ENCODE assay signal across 8 cellular contexts in the genomic region with DNA sequence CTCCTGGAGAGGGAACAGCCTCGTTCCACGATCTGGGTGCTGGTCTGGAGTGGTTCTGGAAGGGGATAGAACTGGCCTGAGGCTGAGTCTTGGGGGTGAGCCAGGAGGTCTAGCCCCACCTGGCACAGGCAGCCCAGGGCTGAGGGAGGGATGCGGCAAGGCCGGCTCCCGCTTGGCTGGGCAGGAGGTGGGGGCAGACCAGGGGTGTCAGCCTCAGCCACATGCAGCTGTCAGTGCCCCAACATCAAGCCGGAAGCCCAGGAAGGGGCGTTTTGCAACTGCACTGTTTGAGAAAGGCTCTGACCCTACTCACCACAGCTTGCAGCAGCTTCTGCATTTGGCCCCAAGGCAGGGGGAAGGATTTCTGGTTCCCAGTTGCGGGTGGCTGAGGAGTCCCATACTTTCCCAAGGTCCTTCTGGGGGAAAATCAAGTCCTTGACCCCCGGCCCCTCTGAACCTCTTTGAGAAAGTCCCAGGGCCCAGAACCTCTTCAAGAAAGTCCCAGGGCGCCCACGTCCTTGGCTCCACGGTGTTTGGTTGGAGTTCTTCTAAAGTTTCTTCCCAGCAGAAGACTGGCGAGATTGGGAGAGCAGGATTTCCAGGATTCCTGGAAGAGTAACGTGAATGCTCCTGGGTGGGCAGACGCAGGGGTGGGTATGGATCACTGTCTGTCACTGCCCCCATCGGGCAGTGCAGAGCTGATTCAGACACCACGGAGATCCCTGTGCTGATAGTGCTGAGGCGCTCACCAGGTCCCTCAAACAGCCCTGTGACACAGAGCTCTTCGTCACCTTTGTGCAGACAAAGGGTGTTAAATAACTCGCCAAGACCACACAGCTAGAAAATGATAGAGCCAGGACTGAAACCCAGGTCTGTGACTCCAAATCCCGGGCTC. TPM values are rescaled to one million over a fixed set of nuclear protein-coding genes. Genes with fewer than 3 reads are reported as not detected.
A peak's percentile ranks its signal among the peaks of the same experiment; 100 is the strongest.
DNase-seq lines count a peak whose midpoint lies in the region; ATAC-seq and TF ChIP-seq lines count a peak whose summit lies in the region.

No MANE protein-coding gene starts in this region.

- peaks cover 22% of the 10 kb centered on the region for H3K36me3 Mint-ChIP-seq in endodermal cell (ENCODE audit: low read depth)
- H3K36me3 Mint-ChIP-seq in natural killer cell treated with Interleukin-12 subunit alpha and Interleukin-12 subunit beta and Interleukin-15 and Interleukin-18, amount 100 ng/mL, for 72 hours, result no peaks in the 10 kb centered on the region

- H3K27me3 ChIP-seq in BE2C (no peaks in the 10 kb centered on the region), endodermal cell (ENCODE audit: control insufficient read depth, insufficient read depth, low read length, poor library complexity, severe bottlenecking) (no peaks in the 10 kb centered on the region)

- H3K4me3 Mint-ChIP-seq in endodermal cell, result peak overlapping the region; percentile 76
- H3K4me3 Mint-ChIP-seq in natural killer cell treated with Interleukin-12 subunit alpha and Interleukin-12 subunit beta and Interleukin-15 and Interleukin-18, amount 100 ng/mL, for 72 hours, result peak overlapping the region; percentile 96

- H3K27ac Mint-ChIP-seq in endodermal cell, result peak overlapping the region; percentile 92
- peak overlapping the region; percentile 84 to 96 for H3K27ac Mint-ChIP-seq in natural killer cell treated with Interleukin-12 subunit alpha and Interleukin-12 subunit beta and Interleukin-15 and Interleukin-18, amount 100 ng/mL, for 72 hours

- no peak overlapping the region for H3K27ac ChIP-seq in endodermal cell (ENCODE audit: low read depth, low read length)

- H3K4me3 ChIP-seq in BE2C (ENCODE audit: low read depth, low read length) (peak overlapping the region; percentile 11; the same call in 1 of the 2 replicates), endodermal cell (ENCODE audit: low read length) (peak overlapping the region; percentile 90)

- DNase-seq in BE2C (no peak), endodermal cell (peak; percentile 77), AG08396 (ENCODE audit: low spot score) (no peak), COLO829 (ENCODE audit: low spot score) (no peak)
- peak; percentile 40 to 54 for DNase-seq in activated CD4-positive, alpha-beta T cell treated with anti-CD3 and anti-CD28 coated beads for 4 hours
- peak; percentile 87 for DNase-seq in natural killer cell treated with Interleukin-12 subunit alpha and Interleukin-12 subunit beta and Interleukin-15 and Interleukin-18, amount 100 ng/mL, for 72 hours (ENCODE audit: low spot score)

- no peak for TF ChIP-seq CTCF in BE2C (IDR thresholded peaks at IDR 0.05; ENCODE audit: low read depth, low read length)
- TF ChIP-seq CTCF in endodermal cell (conservative IDR thresholded peaks at IDR 0.05), result no peak

- peak overlapping the region; percentile 81 for H3K9ac ChIP-seq in endodermal cell (ENCODE audit: extremely low read depth, low read length, poor library complexity, severe bottlenecking)

- H3K36me3 ChIP-seq in BE2C (no peaks in the 10 kb centered on the region), endodermal cell (ENCODE audit: control insufficient read depth, insufficient read depth, low read length) (peaks cover 27% of the 10 kb centered on the region)

- H3K9me3 Mint-ChIP-seq in endodermal cell, result no peaks in the 10 kb centered on the region
- H3K9me3 Mint-ChIP-seq in natural killer cell treated with Interleukin-12 subunit alpha and Interleukin-12 subunit beta and Interleukin-15 and Interleukin-18, amount 100 ng/mL, for 72 hours, result no peaks in the 10 kb centered on the region

- H3K9me3 ChIP-seq in BE2C (no peaks in the 10 kb centered on the region), endodermal cell (ENCODE audit: control insufficient read depth, low read length) (no peaks in the 10 kb centered on the region)

- H3K4me1 ChIP-seq in BE2C (no peaks in the 10 kb centered on the region; the same call in 1 of the 2 replicates), endodermal cell (ENCODE audit: control insufficient read depth, insufficient read depth, low read length) (peaks cover 30% of the 10 kb centered on the region)

- peaks cover 56% of the 10 kb centered on the region for H3K4me1 Mint-ChIP-seq in endodermal cell
- H3K4me1 Mint-ChIP-seq in natural killer cell treated with Interleukin-12 subunit alpha and Interleukin-12 subunit beta and Interleukin-15 and Interleukin-18, amount 100 ng/mL, for 72 hours (ENCODE audit: low read depth in 2 of 2), result peaks cover 78 to 79% of the 10 kb centered on the region in 2 donors

- H3K27me3 Mint-ChIP-seq in endodermal cell (ENCODE audit: insufficient read depth), result peaks cover 6% of the 10 kb centered on the region
- H3K27me3 Mint-ChIP-seq in natural killer cell treated with Interleukin-12 subunit alpha and Interleukin-12 subunit beta and Interleukin-15 and Interleukin-18, amount 100 ng/mL, for 72 hours, result no peaks in the 10 kb centered on the region

- ATAC-seq in GM19438 (IDR thresholded peaks at IDR 0.05; ENCODE audit: low read depth, unreplicated experiment) (peak; percentile 53), HG03571 (IDR thresholded peaks at IDR 0.05; ENCODE audit: unreplicated experiment) (peak; percentile 49)
- peak; percentile 74 to 77 for ATAC-seq in natural killer cell treated with Interleukin-12 subunit alpha and Interleukin-12 subunit beta and Interleukin-15 and Interleukin-18, amount 100 ng/mL, for 72 hours

- 54 to 70% methylated on average over 14 to 21 of the region's 21 CpGs for WGBS in endodermal cell (ENCODE audit: insufficient coverage in 1 of 2, insufficient read length in 1 of 2), 2 experiments

RNA-seq across cellular contexts. Expression of gene EFHD2, which starts 2.2 kb away (rescaled TPM):
- polyA plus RNA-seq in BE2C (2012; ENCODE audit: insufficient read depth, insufficient read length, low read depth), result 8.8 TPM
- total RNA-seq in endodermal cell, result 10 to 100 TPM; 36.7 to 47.6 TPM
- polyA plus RNA-seq in endodermal cell (2013, experiment 1 of 2), result 20.3 TPM
- 20.0 TPM for polyA plus RNA-seq in endodermal cell (2013, experiment 2 of 2)
- total RNA-seq in natural killer cell treated with Interleukin-12 subunit alpha and Interleukin-12 subunit beta and Interleukin-15 and Interleukin-18, amount 100 ng/mL, for 72 hours, result 100 to 1,000 TPM; 164 to 185 TPM

RNA-seq across cellular contexts. Expression of gene CTRC, which starts 26.4 kb away (rescaled TPM):
- polyA plus RNA-seq in BE2C (2012; ENCODE audit: insufficient read depth, insufficient read length, low read depth), result not detected
- total RNA-seq in endodermal cell, result not detected
- polyA plus RNA-seq in endodermal cell (2013, experiment 1 of 2), result not detected
- not detected for polyA plus RNA-seq in endodermal cell (2013, experiment 2 of 2)
- 1 to 10 TPM in 1 of 2 donors, under 1 TPM in 1; 0.53 to 2.3 TPM for total RNA-seq in natural killer cell treated with Interleukin-12 subunit alpha and Interleukin-12 subunit beta and Interleukin-15 and Interleukin-18, amount 100 ng/mL, for 72 hours

RNA-seq across cellular contexts. Expression of gene CELA2A, which starts 44.7 kb away (rescaled TPM):
- not detected for polyA plus RNA-seq in BE2C (2012; ENCODE audit: insufficient read depth, insufficient read length, low read depth)
- total RNA-seq in endodermal cell, result not detected
- not detected for polyA plus RNA-seq in endodermal cell (2013, experiment 1 of 2)
- not detected for polyA plus RNA-seq in endodermal cell (2013, experiment 2 of 2)
- total RNA-seq in natural killer cell treated with Interleukin-12 subunit alpha and Interleukin-12 subunit beta and Interleukin-15 and Interleukin-18, amount 100 ng/mL, for 72 hours, result not detected

Comparison
In these comparisons a context has a peak if more than half of its experiments do, and no peak if none do; other contexts are left out.
1. DNase-seq: peak in activated CD4-positive, alpha-beta T cell treated with anti-CD3 and anti-CD28 coated beads for 4 hours (2 of 2), endodermal cell (single experiment) and natural killer cell treated with Interleukin-12 subunit alpha and Interleukin-12 subunit beta and Interleukin-15 and Interleukin-18, amount 100 ng/mL, for 72 hours (single experiment); none in BE2C (single experiment), AG08396 (single experiment) and COLO829 (single experiment).
2. Peak in every context shown above with its lines, with median percentiles within 50 percentile points of each other: ATAC-seq.